ENCODE assay signal across 29 cellular contexts in the genomic region with DNA sequence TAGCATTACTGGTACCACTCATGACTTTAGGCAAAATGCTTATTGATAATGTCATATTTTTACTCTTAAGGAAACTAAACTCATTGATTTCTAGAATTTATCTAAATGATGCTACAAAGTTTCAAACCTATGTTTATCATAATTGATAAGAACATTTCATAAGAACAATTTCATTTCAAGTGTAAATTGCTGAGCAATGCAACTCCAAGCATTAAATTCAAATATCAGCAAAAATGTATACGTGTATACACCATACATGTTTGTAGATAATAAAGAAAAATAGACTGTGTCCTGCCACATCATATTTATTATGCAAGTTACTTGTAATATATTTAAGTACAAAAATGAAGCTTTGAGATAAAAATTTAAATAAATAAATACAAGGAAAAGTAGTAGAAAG.
"Had no signal": no experiment of that assay in that cellular context is flagged by ENCODE, and none has a peak within 500 bp of the region (broad histone marks: within the 10 kb centered on the region; RNA-seq: fewer than 3 reads in every experiment).

No MANE protein-coding gene starts in this region.

- DNase-seq: stimulated activated CD4-positive, alpha-beta T cell treated with anti-CD3 and anti-CD28 coated beads, Interleukin-2, amount 100 ng/mL, for 48 hours; stimulated activated CD4-positive, alpha-beta T cell treated with anti-CD3 and anti-CD28 coated beads, Interleukin-4, amount 100 ng/mL, for 1 hour; stimulated activated CD4-positive, alpha-beta T cell treated with anti-CD3 and anti-CD28 coated beads, Interleukin-4, amount 100 ng/mL, for 24 hours; stimulated activated CD4-positive, alpha-beta T cell treated with anti-CD3 and anti-CD28 coated beads, Interleukin-4, amount 100 ng/mL, for 4 hours; stimulated activated CD8-positive, alpha-beta memory T cell treated with anti-CD3 and anti-CD28 coated beads, Interleukin-4, amount 100 ng/mL, for 48 hours; stimulated activated naive B cell treated with anti-CD40 and anti-IgM and Interleukin-4, amounts not matched to agents 10 μg/mL and 1 μg/mL and 100 μg/mL, for 72 hours; stimulated activated naive CD4-positive, alpha-beta T cell; stimulated activated naive CD4-positive, alpha-beta T cell treated with Interleukin-2 at 50 U/mL for 16 hours; stimulated activated naive CD8-positive, alpha-beta T cell treated with anti-CD3 and anti-CD28 coated beads, Interleukin-15, amount 100 ng/mL, for 72 hours; stimulated activated naive CD8-positive, alpha-beta T cell treated with anti-CD3 and anti-CD28 coated beads, Interleukin-15, Interleukin-2, amounts not matched to agents 100 U/mL and 50 U/mL, for 24 hours; stomach; substantia nigra; testis; thyroid gland; tibial artery; transverse colon; trophoblast cell; upper lobe of left lung; upper lobe of right lung; uterus had no signal

- H3K36me3 ChIP-seq: stomach, suprapubic skin, thoracic aorta, thyroid gland, tibial artery, tibial nerve, transverse colon, upper lobe of left lung, upper lobe of right lung, uterus, vagina had no signal

- H3K4me1 Mint-ChIP-seq: stimulated activated effector memory CD8-positive, alpha-beta T cell treated with anti-CD3 and anti-CD28 coated beads, Interleukin-12 subunit alpha, Interleukin-12 subunit beta, amount 100 ng/mL, for 72 hours; stimulated activated memory B cell treated with anti-CD40 and anti-IgM and Interleukin-4, amounts not matched to agents 10 μg/mL and 1 μg/mL and 100 μg/mL, for 72 hours; stimulated activated naive B cell treated with anti-CD40 and anti-IgM and Interleukin-4, amounts not matched to agents 10 μg/mL and 1 μg/mL and 100 μg/mL, for 72 hours; stimulated activated naive CD8-positive, alpha-beta T cell treated with anti-CD3 and anti-CD28 coated beads, Interleukin-15, amount 100 ng/mL, for 72 hours had no signal

- H3K4me3 Mint-ChIP-seq: stimulated activated effector memory CD8-positive, alpha-beta T cell treated with anti-CD3 and anti-CD28 coated beads, Interleukin-12 subunit alpha, Interleukin-12 subunit beta, amount 100 ng/mL, for 72 hours; stimulated activated memory B cell treated with anti-CD40 and anti-IgM and Interleukin-4, amounts not matched to agents 10 μg/mL and 1 μg/mL and 100 μg/mL, for 72 hours; stimulated activated naive B cell treated with anti-CD40 and anti-IgM and Interleukin-4, amounts not matched to agents 10 μg/mL and 1 μg/mL and 100 μg/mL, for 72 hours; stimulated activated naive CD8-positive, alpha-beta T cell treated with anti-CD3 and anti-CD28 coated beads, Interleukin-15, amount 100 ng/mL, for 72 hours; stimulated activated naive CD8-positive, alpha-beta T cell treated with anti-CD3 and anti-CD28 coated beads, Interleukin-15, Interleukin-2, amounts not matched to agents 100 ng/mL and 50 ng/mL, for 24 hours; type B pancreatic cell had no signal

- H3K27me3 ChIP-seq: stomach, suprapubic skin, testis, thyroid gland, tibial artery, tibial nerve, transverse colon, upper lobe of left lung, upper lobe of right lung, uterus, vagina had no signal

- H3K27me3 Mint-ChIP-seq: stimulated activated memory B cell treated with anti-CD40 and anti-IgM and Interleukin-4, amounts not matched to agents 10 μg/mL and 1 μg/mL and 100 μg/mL, for 72 hours; stimulated activated naive B cell treated with anti-CD40 and anti-IgM and Interleukin-4, amounts not matched to agents 10 μg/mL and 1 μg/mL and 100 μg/mL, for 72 hours; stimulated activated naive CD8-positive, alpha-beta T cell treated with anti-CD3 and anti-CD28 coated beads, Interleukin-15, amount 100 ng/mL, for 72 hours; stimulated activated naive CD8-positive, alpha-beta T cell treated with anti-CD3 and anti-CD28 coated beads, Interleukin-15, Interleukin-2, amounts not matched to agents 100 ng/mL and 50 ng/mL, for 24 hours; type B pancreatic cell had no signal

- ATAC-seq: stimulated activated effector memory CD8-positive, alpha-beta T cell treated with anti-CD3 and anti-CD28 coated beads, Interleukin-12 subunit alpha, Interleukin-12 subunit beta, amount 100 ng/mL, for 72 hours; stimulated activated memory B cell treated with anti-CD40 and anti-IgM and Interleukin-4, amounts not matched to agents 10 μg/mL and 1 μg/mL and 100 μg/mL, for 72 hours; stimulated activated naive B cell treated with anti-CD40 and anti-IgM and Interleukin-4, amounts not matched to agents 10 μg/mL and 1 μg/mL and 100 μg/mL, for 72 hours; stimulated activated naive CD8-positive, alpha-beta T cell treated with anti-CD3 and anti-CD28 coated beads, Interleukin-15, amount 100 ng/mL, for 72 hours; stimulated activated naive CD8-positive, alpha-beta T cell treated with anti-CD3 and anti-CD28 coated beads, Interleukin-15, Interleukin-2, amounts not matched to agents 100 U/mL and 50 U/mL, for 24 hours; upper lobe of right lung had no signal

- H3K27ac Mint-ChIP-seq: stimulated activated effector memory CD8-positive, alpha-beta T cell treated with anti-CD3 and anti-CD28 coated beads, Interleukin-12 subunit alpha, Interleukin-12 subunit beta, amount 100 ng/mL, for 72 hours; stimulated activated memory B cell treated with anti-CD40 and anti-IgM and Interleukin-4, amounts not matched to agents 10 μg/mL and 1 μg/mL and 100 μg/mL, for 72 hours; stimulated activated naive B cell treated with anti-CD40 and anti-IgM and Interleukin-4, amounts not matched to agents 10 μg/mL and 1 μg/mL and 100 μg/mL, for 72 hours; stimulated activated naive CD8-positive, alpha-beta T cell treated with anti-CD3 and anti-CD28 coated beads, Interleukin-15, amount 100 ng/mL, for 72 hours; stimulated activated naive CD8-positive, alpha-beta T cell treated with anti-CD3 and anti-CD28 coated beads, Interleukin-15, Interleukin-2, amounts not matched to agents 100 ng/mL and 50 ng/mL, for 24 hours; type B pancreatic cell had no signal

- FAIRE-seq: urothelium cell line had no signal

- H3K4me3 ChIP-seq: stomach, suprapubic skin, testis, thoracic aorta, thyroid gland, tibial artery, tibial nerve, transverse colon, upper lobe of left lung, upper lobe of right lung, uterus, vagina had no signal

- H3K4me1 ChIP-seq: stomach, suprapubic skin, testis, thyroid gland, tibial artery, tibial nerve, transverse colon, upper lobe of left lung, upper lobe of right lung, uterus, vagina had no signal

- H3K9me3 ChIP-seq: stomach, suprapubic skin, testis, thoracic aorta, thyroid gland, tibial artery, tibial nerve, transverse colon, upper lobe of left lung, upper lobe of right lung, uterus, vagina had no signal

- H3K27ac ChIP-seq: stomach, suprapubic skin, testis, thoracic aorta, thyroid gland, tibial artery, tibial nerve, transverse colon, upper lobe of left lung, upper lobe of right lung, uterus, vagina had no signal

- H3K36me3 Mint-ChIP-seq: stimulated activated effector memory CD8-positive, alpha-beta T cell treated with anti-CD3 and anti-CD28 coated beads, Interleukin-12 subunit alpha, Interleukin-12 subunit beta, amount 100 ng/mL, for 72 hours; stimulated activated memory B cell treated with anti-CD40 and anti-IgM and Interleukin-4, amounts not matched to agents 10 μg/mL and 1 μg/mL and 100 μg/mL, for 72 hours; stimulated activated naive B cell treated with anti-CD40 and anti-IgM and Interleukin-4, amounts not matched to agents 10 μg/mL and 1 μg/mL and 100 μg/mL, for 72 hours; type B pancreatic cell had no signal

- H3K9me3 Mint-ChIP-seq: type B pancreatic cell had no signal
